Comparison of ENCODE assay signal across 8 cellular contexts in the genomic region with DNA sequence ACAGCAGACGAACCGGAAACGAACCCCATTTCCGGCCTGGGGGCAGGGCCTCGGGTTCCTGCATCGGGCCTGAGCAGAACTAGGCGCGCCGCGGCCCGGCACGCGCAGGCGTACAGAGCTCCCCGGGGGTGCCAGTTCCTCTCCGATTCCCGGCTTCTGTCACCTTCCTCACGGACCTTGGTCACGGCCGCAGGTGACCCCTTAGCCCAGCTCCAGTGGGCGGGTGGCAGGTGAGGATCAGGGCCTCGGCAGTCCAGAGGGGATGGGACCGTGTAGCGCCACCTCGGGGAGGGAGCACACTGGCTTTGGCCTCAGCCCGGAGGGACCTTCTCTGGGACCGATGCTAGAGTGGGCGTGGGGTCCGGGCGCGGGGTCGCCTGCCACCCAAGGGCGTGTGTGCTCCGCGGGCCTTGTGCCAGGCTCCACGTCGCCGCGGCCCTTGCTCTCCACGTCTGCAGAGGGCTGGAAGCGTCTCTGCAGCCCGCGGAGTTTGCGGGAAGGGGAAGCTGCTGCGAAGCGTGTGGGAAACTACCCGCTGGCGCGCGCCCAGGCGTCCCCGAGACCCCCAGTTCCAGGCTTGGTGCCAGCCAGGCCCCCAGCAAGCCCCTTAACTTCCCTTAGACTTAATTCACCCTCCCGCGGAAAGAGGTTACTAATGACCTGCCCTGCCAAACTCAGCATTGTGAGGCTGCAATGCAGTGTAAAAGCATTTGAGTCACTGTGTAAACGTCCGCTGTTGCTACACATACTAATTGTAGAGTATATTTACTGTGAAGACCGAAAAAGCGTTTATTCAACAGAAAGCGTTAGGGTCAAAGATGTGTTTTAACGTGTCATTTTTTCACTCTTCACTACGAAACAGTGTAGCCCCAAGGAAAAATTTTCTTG. TPM values are rescaled to one million over a fixed set of nuclear protein-coding genes. Genes with fewer than 3 reads are reported as not detected.
DNase-seq lines count a peak whose midpoint lies in the region; ATAC-seq, FAIRE-seq and TF ChIP-seq lines count a peak whose summit lies in the region.

A gene (plus strand): TSS at position 48 of the 888 bp plus-strand sequence. CDS start 7,930 bp downstream, outside the sequence.

- no peak within 1 kb of the TSS for H2AK5ac ChIP-seq in H9 (ENCODE audit: insufficient read length, low read length)

- peak within 1 kb of the TSS; percentile 97 for H3K4me3 Mint-ChIP-seq in H9
- H3K4me3 Mint-ChIP-seq in activated naive CD8-positive, alpha-beta T cell = peak within 1 kb of the TSS; percentile 95

- no peak within 1 kb of the TSS for H2BK5ac ChIP-seq in H9 (ENCODE audit: insufficient read length, low read length)

- DNase-seq in GM06990 (ENCODE audit: extremely low read depth, insufficient read length) = peak; percentile 94
- DNase-seq in H9 = peak; percentile 96
- DNase-seq in MG63 = peak; percentile 92
- DNase-seq in SKM-1 (lab: John Stamatoyannopoulos, UW; ENCODE audit: unreplicated experiment) = peak; percentile 69
- DNase-seq in head of caudate nucleus = peak; percentile 87 to 97 (median 94)
- DNase-seq in pancreas = peak; percentile 87 to 95 (median 92)
- DNase-seq in tibial artery = peak; percentile 89 to 95

- H3T11ph ChIP-seq in H9 (ENCODE audit: low read length) = no peak within 1 kb of the TSS

- peaks cover 2% of the 10 kb centered on the region; the same call in 1 of the 2 replicates for H3K4me1 ChIP-seq in H9 (ENCODE audit: insufficient read depth, low read length)
- peaks cover 3 to 27% (median 5%) of the 10 kb centered on the region in 3 donors for H3K4me1 ChIP-seq in pancreas
- H3K4me1 ChIP-seq in tibial artery = peaks cover 0 to 36% (median 24%) of the 10 kb centered on the region in 4 donors

- peak within 1 kb of the TSS; percentile 72 for H3K14ac ChIP-seq in H9 (ENCODE audit: insufficient read depth, low read length)

- FAIRE-seq in pancreas (lab: Jason Lieb, UNC) = no peak

- no peak within 1 kb of the TSS for H3K56ac ChIP-seq in H9 (ENCODE audit: insufficient read length, low read depth, low read length)

- H4K20me1 ChIP-seq in H9 (ENCODE audit: control insufficient read depth, insufficient read depth, insufficient read length) = no peaks in the 10 kb centered on the region

- H3K4ac ChIP-seq in H9 (ENCODE audit: low read depth, low read length) = no peak within 1 kb of the TSS

- peak within 1 kb of the TSS; percentile 71 for H3K9ac ChIP-seq in H9 (ENCODE audit: extremely low read depth, insufficient read length, low read length)

- no peaks in the 10 kb centered on the region for H3K27me3 ChIP-seq in GM06990 (replicated peaks; ENCODE audit: control insufficient read depth, insufficient read depth, low read length)
- H3K27me3 ChIP-seq in H9 (ENCODE audit: insufficient read depth, low read length) = no peaks in the 10 kb centered on the region
- H3K27me3 ChIP-seq in MG63 = no peaks in the 10 kb centered on the region
- H3K27me3 ChIP-seq in pancreas = no peaks in the 10 kb centered on the region
- H3K27me3 ChIP-seq in tibial artery = no peaks in the 10 kb centered on the region

- no peaks in the 10 kb centered on the region for H3K27me3 Mint-ChIP-seq in H9 (ENCODE audit: low read depth)
- no peaks in the 10 kb centered on the region for H3K27me3 Mint-ChIP-seq in activated naive CD8-positive, alpha-beta T cell

- H3K36me3 ChIP-seq in GM06990 (ENCODE audit: control insufficient read depth, insufficient read depth, low read length) = no peaks in the 10 kb centered on the region
- H3K36me3 ChIP-seq in MG63 = peaks cover 28% of the 10 kb centered on the region
- peaks cover 0 to 4% (median 0%) of the 10 kb centered on the region in 3 donors for H3K36me3 ChIP-seq in pancreas
- H3K36me3 ChIP-seq in tibial artery = peaks cover 0 to 6% (median 0%) of the 10 kb centered on the region in 3 donors

- H4K8ac ChIP-seq in H9 (replicated peaks; ENCODE audit: insufficient read length, low read depth, low read length) = no peak within 1 kb of the TSS

- H3K36me3 Mint-ChIP-seq in H9 (ENCODE audit: insufficient read depth in 1 of 3, low read depth in 3 of 3) = peaks cover 8 to 19% (median 10%) of the 10 kb centered on the region in 3 experiments
- H3K36me3 Mint-ChIP-seq in activated naive CD8-positive, alpha-beta T cell = peaks cover 7% of the 10 kb centered on the region

- peaks cover 6% of the 10 kb centered on the region for H3K79me1 ChIP-seq in H9 (ENCODE audit: insufficient read depth, low read depth, low read length, poor library complexity, severe bottlenecking)

- no peak within 1 kb of the TSS for H4K91ac ChIP-seq in H9 (ENCODE audit: insufficient read length, low read depth, low read length)

- H3K9me3 Mint-ChIP-seq in H9 = peaks cover 0 to 2% of the 10 kb centered on the region in 2 experiments; a peak in 1 of 5 replicates
- H3K9me3 Mint-ChIP-seq in activated naive CD8-positive, alpha-beta T cell (ENCODE audit: low read depth) = no peaks in the 10 kb centered on the region

- WGBS in H9 (ENCODE audit: extremely low coverage, insufficient read length, low lambda C conversion rate) = no CpG with 5 or more reads among the region's 61 CpGs
- WGBS in pancreas, 2 donors = 1% methylated on average over 53 to 61 of the region's 61 CpGs

- peak; percentile 71 for TF ChIP-seq CTCF in GM06990 (IDR thresholded peaks at IDR 0.05; ENCODE audit: insufficient read depth, low read length, poor library complexity, severe bottlenecking)
- peak; percentile 58 for TF ChIP-seq CTCF in H9 (conservative IDR thresholded peaks at IDR 0.05)
- peak in 1 of 4 donors; percentile 19 for TF ChIP-seq CTCF in pancreas (IDR thresholded peaks at IDR 0.05)
- TF ChIP-seq CTCF in tibial artery (IDR thresholded peaks at IDR 0.05) = peak in 1 of 2 experiments; percentile 24

- peak within 1 kb of the TSS; percentile 90 for H3K4me2 ChIP-seq in H9 (ENCODE audit: insufficient read depth, insufficient read length, low read length)

- peaks cover 9% of the 10 kb centered on the region for H3K23me2 ChIP-seq in H9 (ENCODE audit: insufficient read length, low read depth, low read length, poor library complexity, severe bottlenecking)

- no peak within 1 kb of the TSS for H4K5ac ChIP-seq in H9 (ENCODE audit: insufficient read length, low read depth, low read length)

- peak within 1 kb of the TSS; percentile 28 to 95 (median 94); a peak in 5 of 7 replicates for H3K27ac Mint-ChIP-seq in H9
- H3K27ac Mint-ChIP-seq in activated naive CD8-positive, alpha-beta T cell = peak within 1 kb of the TSS; percentile 93

- H3K9me3 ChIP-seq in H9 (ENCODE audit: control insufficient read depth, low read depth, low read length) (no peaks in the 10 kb centered on the region), MG63 (no peaks in the 10 kb centered on the region), pancreas (no peaks in the 10 kb centered on the region), tibial artery (no peaks in the 10 kb centered on the region)

- peaks cover 21 to 27% of the 10 kb centered on the region in 2 experiments for H3K4me1 Mint-ChIP-seq in H9
- H3K4me1 Mint-ChIP-seq in activated naive CD8-positive, alpha-beta T cell (ENCODE audit: low read depth) = peaks cover 52% of the 10 kb centered on the region

- H3K18ac ChIP-seq in H9 (ENCODE audit: insufficient read length, low read depth, low read length) = peak within 1 kb of the TSS; percentile 28

- no peak within 1 kb of the TSS for H2BK12ac ChIP-seq in H9 (ENCODE audit: insufficient read length, low read depth, low read length)

- H3K79me2 ChIP-seq in H9 (ENCODE audit: insufficient read depth, low read length) = peaks cover 5% of the 10 kb centered on the region; the same call in 1 of the 2 replicates

- H2AFZ ChIP-seq in H9 (ENCODE audit: low read length) = no peak within 1 kb of the TSS

- H3K27ac ChIP-seq in H9 (ENCODE audit: insufficient read length, low read depth, low read length) (no peak within 1 kb of the TSS), pancreas (peak within 1 kb of the TSS; percentile 75 to 87 (median 79)), tibial artery (peak within 1 kb of the TSS; percentile 83 to 89)

- H2BK20ac ChIP-seq in H9 (ENCODE audit: low read depth, low read length, poor library complexity, severe bottlenecking) = no peak within 1 kb of the TSS

- intact Hi-C loops in head of caudate nucleus (cut with DNase I) (loop anchor here (5.0 kb wide), 3 partner anchors 78 to 197 kb away; a partner anchor contains a TSS), pancreas (cut with DNase I) (no loop called here), tibial artery (cut with DNase I; ENCODE audit: low total_unique reads) (loop anchor here (10.0 kb wide), 1 partner anchor 165 kb away; no protein-coding TSS in a partner anchor)

- H2BK120ac ChIP-seq in H9 (ENCODE audit: low read depth, low read length, poor library complexity, severe bottlenecking) = no peak within 1 kb of the TSS

- peak within 1 kb of the TSS; percentile 87 for H3K4me3 ChIP-seq in GM06990 (replicated peaks; ENCODE audit: low read depth, low read length)
- peak within 1 kb of the TSS; percentile 88 for H3K4me3 ChIP-seq in MG63
- H3K4me3 ChIP-seq in pancreas = peak within 1 kb of the TSS; percentile 75 to 96 (median 76)
- H3K4me3 ChIP-seq in tibial artery = peak within 1 kb of the TSS; percentile 70 to 94

- no peak within 1 kb of the TSS for H2BK15ac ChIP-seq in H9 (ENCODE audit: low read depth, low read length)

- peak; percentile 85 to 92 (median 88) for ATAC-seq in pancreas

- H3K23ac ChIP-seq in H9 (ENCODE audit: insufficient read length, low read depth, low read length) = no peak within 1 kb of the TSS

RNA-seq across cellular contexts. Expression of the gene that starts here (rescaled TPM):
- total RNA-seq in H9 (2021) (79.3 and 86.0 TPM in 2 replicates), pancreas (10 to 100 TPM; 35.2 to 60.5 (median 39.4) TPM)
- 27.6 and 29.3 TPM in 2 replicates for total RNA-seq in MG63 (2014; rRNA removed; shearing (Covaris generic); ENCODE audit: low replicate concordance)
- polyA plus RNA-seq in pancreas = 10 to 100 TPM; 82.9 to 97.5 TPM

Comparison
In these comparisons a context has a peak if more than half of its experiments do, and no peak if none do; other contexts are left out.
1. intact Hi-C loops: an anchor here in head of caudate nucleus (5.0 kb wide) and tibial artery (10.0 kb wide); none called in pancreas.